Comparison of ENCODE assay signal across 8 cellular contexts in the genomic region with DNA sequence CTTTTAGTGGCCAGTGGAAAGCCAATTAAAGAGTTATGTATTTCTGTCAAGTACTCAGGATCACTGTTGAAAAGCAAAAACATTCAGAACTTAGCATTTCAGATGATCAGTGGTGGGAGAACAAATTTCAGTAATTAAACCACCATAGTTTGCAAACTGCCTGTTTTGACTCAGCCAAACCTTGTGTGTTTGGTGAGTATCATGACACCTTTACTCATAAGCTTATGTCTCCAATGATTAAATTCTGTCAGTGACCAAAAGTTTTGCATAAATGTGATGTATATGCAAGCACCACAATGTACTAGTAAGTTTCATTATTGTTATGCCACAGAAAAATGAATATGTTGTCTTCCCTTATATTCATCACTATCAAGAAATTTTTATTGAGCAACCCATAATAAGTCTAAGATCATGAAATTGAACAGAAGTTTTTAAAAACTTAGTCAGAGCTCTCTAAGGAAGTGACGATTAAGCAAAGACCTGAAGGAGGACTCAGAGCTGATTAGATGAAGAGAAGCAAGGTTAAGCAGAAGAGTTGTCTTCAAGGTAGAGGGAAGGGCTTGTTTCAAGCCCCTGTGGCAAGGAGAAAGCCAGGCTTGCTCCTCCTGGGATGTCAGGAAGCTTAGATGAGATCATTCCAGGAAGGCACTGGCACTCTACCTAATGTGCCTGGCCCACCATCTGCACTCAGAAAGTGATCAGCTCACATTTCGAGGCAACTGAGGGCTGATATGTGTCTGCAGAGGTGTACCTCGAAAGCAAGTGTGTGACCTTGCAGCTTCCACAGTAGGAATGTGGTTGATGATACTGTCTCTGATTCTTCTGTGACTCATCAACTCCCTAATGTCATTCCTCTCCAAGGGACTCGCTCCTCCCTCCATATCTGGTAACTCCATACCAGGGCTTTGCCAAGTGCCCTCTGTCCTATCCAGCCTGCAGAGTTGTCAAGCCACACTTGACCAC. TPM values are rescaled to one million over a fixed set of nuclear protein-coding genes. Genes with fewer than 3 reads are reported as not detected.
A peak's percentile ranks its signal among the peaks of the same experiment; 100 is the strongest.
DNase-seq lines count a peak whose midpoint lies in the region; ATAC-seq and TF ChIP-seq lines count a peak whose summit lies in the region.

No MANE protein-coding gene starts in this region.

- peak overlapping the region in 2 of 10 donors; percentile 26 to 38 for H3K27ac ChIP-seq in heart right ventricle

- WGBS in heart right ventricle, 2 donors = 79 to 80% methylated on average over 4 of the region's 4 CpGs

- H3K4me1 ChIP-seq in heart right ventricle = peaks cover 0 to 26% (median 12%) of the 10 kb centered on the region in 9 donors

- H3K36me3 ChIP-seq in heart right ventricle = peaks cover 0 to 31% (median 0%) of the 10 kb centered on the region in 9 donors

- H3K27me3 ChIP-seq in heart right ventricle = no peaks in the 10 kb centered on the region

- DNase-seq in LHCN-M2 (ENCODE audit: low read depth) (peak; percentile 84), heart right ventricle (no peak), RPMI8226 (no peak), DMS 273 treated with DMSO at 0.1 percent for 48 hours (lab: John Stamatoyannopoulos, UW) (no peak), NOMO-1 treated with DMSO at 0.1 percent for 48 hours (lab: John Stamatoyannopoulos, UW; ENCODE audit: unreplicated experiment) (no peak)
- no peak for DNase-seq in central memory CD4-positive, alpha-beta T cell

- intact Hi-C loops in heart right ventricle (cut with DNase I) = loop anchor here in 1 of 10 donors (10.0 kb wide), 1 partner anchor 150 kb away; a partner anchor contains a TSS

- no peaks in the 10 kb centered on the region for H3K9me3 ChIP-seq in heart right ventricle

- ATAC-seq in GM18505 (IDR thresholded peaks at IDR 0.05; ENCODE audit: unreplicated experiment) (peak; percentile 71), GM21737 (IDR thresholded peaks at IDR 0.05; ENCODE audit: unreplicated experiment) (peak; percentile 76), heart right ventricle (peak in 7 of 8 donors; percentile 5 to 80 (median 46))

- TF ChIP-seq POLR2A in GM18505 (IDR thresholded peaks at IDR 0.05; ENCODE audit: borderline replicate concordance, extremely low read depth, insufficient read depth, insufficient read length) = no peak

- no peak for TF ChIP-seq CTCF in heart right ventricle (IDR thresholded peaks at IDR 0.05)

- H3K4me3 ChIP-seq in heart right ventricle = no peak overlapping the region

RNA-seq across cellular contexts. Expression of a gene that starts 54.7 kb away (rescaled TPM):
- total RNA-seq in LHCN-M2 (2014; rRNA removed) = 19.6 and 22.5 TPM in 2 replicates
- polyA plus RNA-seq in LHCN-M2 (2012) = 6.9 TPM
- 10 to 100 TPM in 5 of 10 donors, 1 to 10 TPM in 5; 9.5 to 16.5 (median 10.3) TPM for total RNA-seq in heart right ventricle
- polyA plus RNA-seq in heart right ventricle = 1 to 10 TPM; 5.0 to 5.9 TPM
